31 cellular contexts compared by ENCODE assay signal in the genomic region with DNA sequence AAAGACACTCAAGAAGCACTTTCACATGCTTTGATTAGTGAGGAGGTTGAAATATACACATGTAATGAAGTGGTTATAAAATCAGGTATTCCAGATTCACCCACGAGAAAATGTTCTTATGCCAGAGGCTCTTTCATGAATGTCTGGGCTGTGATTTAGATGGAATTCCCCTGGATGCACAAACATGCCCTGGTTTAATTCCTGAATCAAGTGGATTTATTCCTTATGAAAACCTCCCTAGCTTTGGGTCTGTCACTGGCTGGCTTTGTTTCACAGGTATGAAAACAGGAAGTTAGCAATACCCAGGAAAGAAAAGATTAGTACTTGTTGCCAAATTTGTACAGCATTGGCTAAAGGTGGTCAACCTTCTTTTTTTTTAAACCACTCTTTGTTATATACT.
A peak's percentile ranks its signal among the peaks of the same experiment; 100 is the strongest.
DNase-seq lines count a peak whose midpoint lies in the region; ATAC-seq, FAIRE-seq and TF ChIP-seq lines count a peak whose summit lies in the region.
"Had no signal": no experiment of that assay in that cellular context is flagged by ENCODE, and none has a peak within 500 bp of the region (broad histone marks: within the 10 kb centered on the region; RNA-seq: fewer than 3 reads in every experiment).

No MANE protein-coding gene starts in this region.

- no peak for FAIRE-seq in pancreas (lab: Jason Lieb, UNC)

- H2BK12ac ChIP-seq in neuronal stem cell (ENCODE audit: low read length) = no peak overlapping the region

- no peak overlapping the region for H2AK5ac ChIP-seq in neuronal stem cell (ENCODE audit: low read depth, low read length)

- TF ChIP-seq CTCF in pancreas (IDR thresholded peaks at IDR 0.05) (no peak), GM13977 (IDR thresholded peaks at IDR 0.05; ENCODE audit: extremely low read depth, insufficient read depth, missing control alignments) (no peak)

- H3K4ac ChIP-seq in neuronal stem cell (ENCODE audit: low read length) = no peak overlapping the region

- peak in 3 of 4 donors; percentile 47 to 68 (median 55) for ATAC-seq in pancreas
- ATAC-seq: activated naive CD8-positive, alpha-beta T cell treated with anti-CD3 and anti-CD28 coated beads, Interleukin-2, amount 50 U/mL, for 24 hours; left ventricle myocardium superior; naive thymus-derived CD8-positive, alpha-beta T cell; stimulated activated naive CD8-positive, alpha-beta T cell treated with anti-CD3 and anti-CD28 coated beads, Interleukin-15, Interleukin-2, amounts not matched to agents 100 U/mL and 50 U/mL, for 24 hours had no signal

- H2BK15ac ChIP-seq in neuronal stem cell (ENCODE audit: low read length) = no peak overlapping the region

- H2AFZ ChIP-seq in Karpas-422 (ENCODE audit: low read length) (no peak overlapping the region), neuronal stem cell (ENCODE audit: low read length) (no peak overlapping the region)
- H2AFZ ChIP-seq: hepatocyte had no signal

- H3K27me3 ChIP-seq in Karpas-422 (ENCODE audit: low read length) (no peaks in the 10 kb centered on the region), adipocyte (replicated peaks; ENCODE audit: control insufficient read depth, insufficient read depth, low read length) (no peaks in the 10 kb centered on the region), pancreas (no peaks in the 10 kb centered on the region), neuronal stem cell (ENCODE audit: control insufficient read depth in 3 of 3, insufficient read depth in 3 of 3, low read depth in 1 of 3, low read length in 3 of 3) (no peaks in the 10 kb centered on the region)
- H3K27me3 ChIP-seq: brain microvascular endothelial cell, esophagus muscularis mucosa, hepatocyte, uterus had no signal

- H3K9me2 ChIP-seq in Karpas-422 (replicated peaks; ENCODE audit: insufficient read depth, low read length) = no peaks in the 10 kb centered on the region
- H3K9me2 ChIP-seq: SK-N-SH had no signal

- H3K9ac ChIP-seq in Karpas-422 (ENCODE audit: low read length) (no peak overlapping the region), adipocyte (ENCODE audit: low read length) (no peak overlapping the region), neuronal stem cell (ENCODE audit: low read depth, low read length, poor library complexity) (no peak overlapping the region)
- H3K9ac ChIP-seq: SK-N-SH had no signal

- H3K36me3 ChIP-seq in Karpas-422 (ENCODE audit: insufficient read depth, low read length) (no peaks in the 10 kb centered on the region), adipocyte (ENCODE audit: control insufficient read depth, insufficient read depth, low read length, severe bottlenecking) (no peaks in the 10 kb centered on the region), pancreas (no peaks in the 10 kb centered on the region), neuronal stem cell (replicated peaks in 1 of 2; ENCODE audit: control insufficient read depth in 2 of 2, insufficient read depth in 2 of 2, low read length in 2 of 2) (peaks cover 0 to 5% of the 10 kb centered on the region in 2 donors)
- H3K36me3 ChIP-seq: brain microvascular endothelial cell, esophagus muscularis mucosa, thoracic aorta, uterus had no signal

- H3K79me2 ChIP-seq in Karpas-422 (ENCODE audit: low read length) = no peaks in the 10 kb centered on the region
- H3K79me2 ChIP-seq: hepatocyte had no signal

- no peak overlapping the region for H3K18ac ChIP-seq in neuronal stem cell (ENCODE audit: low read length)

- in situ Hi-C loops in GM13977 (cut with MboI; ENCODE audit: low pct_unique_long_range_greater_than_20kb, low sequenced_read_pairs, unreplicated experiment) = no loop called here

- H4K20me1 ChIP-seq in Karpas-422 (ENCODE audit: insufficient read depth, low read depth, low read length) = no peaks in the 10 kb centered on the region

- H3K4me1 ChIP-seq in Karpas-422 (ENCODE audit: low read length) (peaks cover 16% of the 10 kb centered on the region), adipocyte (ENCODE audit: control insufficient read depth, insufficient read depth, low read length) (peaks cover 12% of the 10 kb centered on the region), pancreas (peaks cover 0 to 9% (median 3%) of the 10 kb centered on the region in 3 donors), neuronal stem cell (ENCODE audit: control insufficient read depth in 2 of 2, insufficient read depth in 1 of 2, low read depth in 1 of 2, low read length in 2 of 2) (peaks cover 3 to 9% of the 10 kb centered on the region in 2 donors)
- H3K4me1 ChIP-seq: uterus had no signal

- no peak overlapping the region for H3K14ac ChIP-seq in neuronal stem cell (ENCODE audit: low read length)

- H4K91ac ChIP-seq in neuronal stem cell (ENCODE audit: low read depth, low read length, poor library complexity) = no peak overlapping the region

- H3K79me1 ChIP-seq in neuronal stem cell (ENCODE audit: low read depth, low read length) = no peaks in the 10 kb centered on the region

- H3K4me3 ChIP-seq in Karpas-422 (ENCODE audit: low read length) (no peak overlapping the region), adipocyte (ENCODE audit: low read length) (no peak overlapping the region), pancreas (no peak overlapping the region), neuronal stem cell (ENCODE audit: low read length in 2 of 2) (no peak overlapping the region)
- H3K4me3 ChIP-seq: esophagus muscularis mucosa, hepatocyte, thoracic aorta, uterus had no signal

- intact Hi-C loops in pancreas (cut with DNase I) = no loop called here

- H3K27ac ChIP-seq in Karpas-422 (ENCODE audit: low read length) = no peak overlapping the region
- H3K27ac ChIP-seq in epithelial cell of prostate = peak overlapping the region; percentile 56
- peak overlapping the region in 2 of 4 donors; percentile 10 for H3K27ac ChIP-seq in pancreas
- H3K27ac ChIP-seq in neuronal stem cell (replicated peaks; ENCODE audit: low read length) = no peak overlapping the region
- H3K27ac ChIP-seq: brain microvascular endothelial cell, esophagus muscularis mucosa, hepatocyte, thoracic aorta, uterus had no signal

- H3K9me3 ChIP-seq in Karpas-422 (ENCODE audit: low read length) (no peaks in the 10 kb centered on the region), adipocyte (ENCODE audit: control insufficient read depth, low read length) (no peaks in the 10 kb centered on the region), pancreas (no peaks in the 10 kb centered on the region), neuronal stem cell (replicated peaks in 1 of 2; ENCODE audit: control insufficient read depth in 2 of 2, insufficient read depth in 1 of 2, low read depth in 1 of 2, low read length in 2 of 2) (no peaks in the 10 kb centered on the region)
- H3K9me3 ChIP-seq: esophagus muscularis mucosa, SK-N-SH, thoracic aorta, uterus had no signal

- WGBS in pancreas, 2 donors = 10 to 12% methylated on average over 1 of the region's 1 CpG
- WGBS in neuronal stem cell (ENCODE audit: extremely low coverage in 2 of 2, insufficient read length in 2 of 2, insufficient replicate concordance in 1 of 2), 2 donors = no CpG with 5 or more reads among the region's 1 CpG

- H3K4me2 ChIP-seq in Karpas-422 (ENCODE audit: low read depth, low read length, poor library complexity, severe bottlenecking) (peak overlapping the region; percentile 33), neuronal stem cell (ENCODE audit: insufficient read depth, low read length, poor library complexity, severe bottlenecking) (no peak overlapping the region)
- H3K4me2 ChIP-seq: hepatocyte, SK-N-SH had no signal

- no peak overlapping the region for H2BK5ac ChIP-seq in neuronal stem cell (ENCODE audit: low read length)

- H4K8ac ChIP-seq in neuronal stem cell (ENCODE audit: low read depth, low read length) = no peak overlapping the region

- H3K23ac ChIP-seq in neuronal stem cell (ENCODE audit: low read depth, low read length, poor library complexity) = no peak overlapping the region

- no peak overlapping the region for H2BK120ac ChIP-seq in neuronal stem cell (ENCODE audit: low read depth, low read length)

- DNase-seq in Karpas-422 (no peak), adipocyte (ENCODE audit: low read depth) (peak; percentile 19), epithelial cell of prostate (ENCODE audit: low read depth, low spot score) (no peak), pancreas (no peak), GM13977 (ENCODE audit: low spot score) (no peak), neuronal stem cell (ENCODE audit: low spot score) (no peak), DMS153 (lab: John Stamatoyannopoulos, UW) (no peak)
- DNase-seq: activated CD4-positive, alpha-beta T cell treated with anti-CD3 and anti-CD28 coated beads for 48 hours; activated CD8-positive, alpha-beta memory T cell treated with anti-CD3 and anti-CD28 coated beads for 24 hours; activated gamma-delta T cell treated with Interleukin-2 at 50 U/mL for 16 hours; activated naive CD8-positive, alpha-beta T cell treated with anti-CD3 and anti-CD28 coated beads, Interleukin-2, amount 50 U/mL, for 24 hours; activated T-cell treated with anti-CD3 and anti-CD28 coated beads, Interleukin-2, amount 50 U/mL, for 24 hours; brain microvascular endothelial cell; CD4-positive, alpha-beta T cell; effector CD8-positive, alpha-beta T cell; H9; immature natural killer cell; left ventricle myocardium superior; naive thymus-derived CD8-positive, alpha-beta T cell; NCI-H1417; NCI-H2081 treated with DMSO at 0.1 percent for 48 hours; NCI-H446; NCI-H774; occipital lobe; SK-N-SH; stimulated activated naive CD8-positive, alpha-beta T cell treated with anti-CD3 and anti-CD28 coated beads, Interleukin-15, Interleukin-2, amounts not matched to agents 100 U/mL and 50 U/mL, for 24 hours; T-helper 2 cell; uterus had no signal
